ENCODE assay signal across 1 cellular context in the genomic region with DNA sequence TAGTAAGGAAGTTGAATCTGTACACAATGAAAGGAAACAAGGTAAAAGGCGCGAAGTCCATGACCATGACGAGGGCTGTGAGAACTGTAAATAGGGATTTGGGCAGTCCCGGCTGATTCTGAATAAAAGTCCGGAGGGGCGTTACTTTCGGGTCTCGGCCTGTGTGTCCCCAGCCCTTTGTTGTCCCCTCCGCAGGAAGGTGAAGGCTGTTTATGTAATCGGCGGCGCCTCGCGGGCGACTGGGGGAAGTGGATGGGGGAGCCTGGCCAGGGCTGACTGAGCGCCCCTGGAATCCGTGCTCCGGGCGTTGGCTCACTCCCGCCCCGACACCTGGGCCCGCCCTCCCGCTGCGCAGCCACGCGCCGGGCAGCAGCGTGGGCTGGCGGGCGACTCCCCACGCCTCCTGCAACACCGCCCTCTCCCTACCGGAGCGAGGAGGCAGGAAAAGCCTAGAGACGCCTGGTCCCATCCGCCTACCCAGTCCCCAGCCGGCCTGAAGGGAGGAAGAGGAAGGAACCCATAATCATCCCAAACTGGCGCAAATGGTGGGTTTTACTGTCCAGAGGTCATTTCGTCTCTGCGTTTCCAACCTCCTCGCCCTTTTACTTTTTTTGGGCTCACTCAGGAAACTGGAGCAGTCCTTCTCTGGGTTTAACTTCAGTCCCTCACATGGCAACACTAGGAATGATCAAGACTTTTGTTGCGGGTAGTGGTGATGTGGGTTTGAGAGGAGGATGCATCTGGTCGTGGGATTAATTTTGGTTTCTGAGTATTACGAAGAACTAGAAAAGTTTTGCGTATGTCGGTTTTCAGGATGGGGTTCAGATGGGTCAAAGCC.
TF ChIP-seq lines count a peak whose summit lies in the region.

No MANE protein-coding gene starts in this region.

TF ChIP-seq in HepG2, 621 proteins besides CTCF, POLR2A, EP300 and RAD21 (continued from another document and continues in another):
- TF ChIP-seq, protein P1, sequence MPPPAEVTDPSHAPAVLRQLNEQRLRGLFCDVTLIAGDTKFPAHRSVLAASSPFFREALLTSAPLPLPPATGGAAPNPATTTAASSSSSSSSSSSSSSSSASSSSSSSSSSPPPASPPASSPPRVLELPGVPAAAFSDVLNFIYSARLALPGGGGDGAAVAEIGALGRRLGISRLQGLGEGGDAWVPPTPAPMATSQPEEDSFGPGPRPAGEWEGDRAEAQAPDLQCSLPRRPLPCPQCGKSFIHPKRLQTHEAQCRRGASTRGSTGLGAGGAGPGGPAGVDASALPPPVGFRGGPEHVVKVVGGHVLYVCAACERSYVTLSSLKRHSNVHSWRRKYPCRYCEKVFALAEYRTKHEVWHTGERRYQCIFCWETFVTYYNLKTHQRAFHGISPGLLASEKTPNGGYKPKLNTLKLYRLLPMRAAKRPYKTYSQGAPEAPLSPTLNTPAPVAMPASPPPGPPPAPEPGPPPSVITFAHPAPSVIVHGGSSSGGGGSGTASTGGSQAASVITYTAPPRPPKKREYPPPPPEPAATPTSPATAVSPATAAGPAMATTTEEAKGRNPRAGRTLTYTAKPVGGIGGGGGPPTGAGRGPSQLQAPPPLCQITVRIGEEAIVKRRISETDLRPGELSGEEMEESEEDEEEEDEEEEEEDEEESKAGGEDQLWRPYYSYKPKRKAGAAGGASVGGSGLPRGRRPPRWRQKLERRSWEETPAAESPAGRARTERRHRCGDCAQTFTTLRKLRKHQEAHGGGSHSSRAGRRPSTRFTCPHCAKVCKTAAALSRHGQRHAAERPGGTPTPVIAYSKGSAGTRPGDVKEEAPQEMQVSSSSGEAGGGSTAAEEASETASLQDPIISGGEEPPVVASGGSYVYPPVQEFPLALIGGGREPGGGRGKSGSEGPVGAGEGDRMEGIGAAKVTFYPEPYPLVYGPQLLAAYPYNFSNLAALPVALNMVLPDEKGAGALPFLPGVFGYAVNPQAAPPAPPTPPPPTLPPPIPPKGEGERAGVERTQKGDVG (CRISPR knock-in tag; IDR thresholded peaks at IDR 0.05; ENCODE audit: borderline replicate concordance), result no peak
- no peak for TF ChIP-seq KLF13 (CRISPR knock-in tag; IDR thresholded peaks at IDR 0.05)
- TF ChIP-seq HOXA7 (CRISPR knock-in tag; IDR thresholded peaks at IDR 0.05), result no peak
- TF ChIP-seq, protein P2, sequence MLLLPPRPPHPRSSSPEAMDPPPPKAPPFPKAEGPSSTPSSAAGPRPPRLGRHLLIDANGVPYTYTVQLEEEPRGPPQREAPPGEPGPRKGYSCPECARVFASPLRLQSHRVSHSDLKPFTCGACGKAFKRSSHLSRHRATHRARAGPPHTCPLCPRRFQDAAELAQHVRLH (CRISPR knock-in tag; IDR thresholded peaks at IDR 0.05; ENCODE audit: borderline replicate concordance, low read depth), result no peak
- TF ChIP-seq ZNF83 (CRISPR knock-in tag; IDR thresholded peaks at IDR 0.05; ENCODE audit: borderline replicate concordance), result no peak
- TF ChIP-seq ZFP62 (CRISPR knock-in tag; IDR thresholded peaks at IDR 0.05), result no peak
- TF ChIP-seq, protein P3, sequence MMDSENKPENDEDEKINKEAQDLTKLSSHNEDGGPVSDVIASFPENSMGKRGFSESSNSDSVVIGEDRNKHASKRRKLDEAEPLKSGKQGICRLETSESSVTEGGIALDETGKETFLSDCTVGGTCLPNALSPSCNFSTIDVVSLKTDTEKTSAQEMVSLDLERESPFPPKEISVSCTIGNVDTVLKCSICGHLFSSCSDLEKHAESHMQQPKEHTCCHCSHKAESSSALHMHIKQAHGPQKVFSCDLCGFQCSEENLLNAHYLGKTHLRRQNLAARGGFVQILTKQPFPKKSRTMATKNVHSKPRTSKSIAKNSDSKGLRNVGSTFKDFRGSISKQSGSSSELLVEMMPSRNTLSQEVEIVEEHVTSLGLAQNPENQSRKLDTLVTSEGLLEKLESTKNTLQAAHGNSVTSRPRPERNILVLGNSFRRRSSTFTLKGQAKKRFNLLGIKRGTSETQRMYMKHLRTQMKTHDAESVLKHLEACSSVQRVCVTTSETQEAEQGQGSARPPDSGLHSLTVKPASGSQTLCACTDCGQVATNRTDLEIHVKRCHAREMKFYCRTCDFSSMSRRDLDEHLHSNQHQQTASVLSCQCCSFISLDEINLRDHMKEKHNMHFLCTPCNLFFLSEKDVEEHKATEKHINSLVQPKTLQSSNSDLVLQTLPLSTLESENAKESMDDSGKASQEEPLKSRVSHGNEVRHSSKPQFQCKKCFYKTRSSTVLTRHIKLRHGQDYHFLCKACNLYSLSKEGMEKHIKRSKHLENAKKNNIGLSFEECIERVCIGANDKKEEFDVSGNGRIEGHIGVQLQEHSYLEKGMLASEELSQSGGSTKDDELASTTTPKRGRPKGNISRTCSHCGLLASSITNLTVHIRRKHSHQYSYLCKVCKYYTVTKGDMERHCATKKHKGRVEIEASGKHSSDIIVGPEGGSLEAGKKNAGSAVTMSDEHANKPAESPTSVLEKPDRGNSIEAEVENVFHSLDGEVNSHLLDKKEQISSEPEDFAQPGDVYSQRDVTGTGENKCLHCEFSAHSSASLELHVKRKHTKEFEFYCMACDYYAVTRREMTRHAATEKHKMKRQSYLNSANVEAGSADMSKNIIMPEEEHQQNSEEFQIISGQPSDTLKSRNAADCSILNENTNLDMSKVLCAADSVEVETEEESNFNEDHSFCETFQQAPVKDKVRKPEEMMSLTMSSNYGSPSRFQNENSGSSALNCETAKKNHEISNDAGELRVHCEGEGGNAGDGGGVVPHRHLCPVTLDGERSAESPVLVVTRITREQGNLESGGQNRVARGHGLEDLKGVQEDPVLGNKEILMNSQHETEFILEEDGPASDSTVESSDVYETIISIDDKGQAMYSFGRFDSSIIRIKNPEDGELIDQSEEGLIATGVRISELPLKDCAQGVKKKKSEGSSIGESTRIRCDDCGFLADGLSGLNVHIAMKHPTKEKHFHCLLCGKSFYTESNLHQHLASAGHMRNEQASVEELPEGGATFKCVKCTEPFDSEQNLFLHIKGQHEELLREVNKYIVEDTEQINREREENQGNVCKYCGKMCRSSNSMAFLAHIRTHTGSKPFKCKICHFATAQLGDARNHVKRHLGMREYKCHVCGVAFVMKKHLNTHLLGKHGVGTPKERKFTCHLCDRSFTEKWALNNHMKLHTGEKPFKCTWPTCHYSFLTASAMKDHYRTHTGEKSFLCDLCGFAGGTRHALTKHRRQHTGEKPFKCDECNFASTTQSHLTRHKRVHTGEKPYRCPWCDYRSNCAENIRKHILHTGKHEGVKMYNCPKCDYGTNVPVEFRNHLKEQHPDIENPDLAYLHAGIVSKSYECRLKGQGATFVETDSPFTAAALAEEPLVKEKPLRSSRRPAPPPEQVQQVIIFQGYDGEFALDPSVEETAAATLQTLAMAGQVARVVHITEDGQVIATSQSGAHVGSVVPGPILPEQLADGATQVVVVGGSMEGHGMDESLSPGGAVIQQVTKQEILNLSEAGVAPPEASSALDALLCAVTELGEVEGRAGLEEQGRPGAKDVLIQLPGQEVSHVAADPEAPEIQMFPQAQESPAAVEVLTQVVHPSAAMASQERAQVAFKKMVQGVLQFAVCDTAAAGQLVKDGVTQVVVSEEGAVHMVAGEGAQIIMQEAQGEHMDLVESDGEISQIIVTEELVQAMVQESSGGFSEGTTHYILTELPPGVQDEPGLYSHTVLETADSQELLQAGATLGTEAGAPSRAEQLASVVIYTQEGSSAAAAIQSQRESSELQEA (CRISPR knock-in tag; IDR thresholded peaks at IDR 0.05; ENCODE audit: not compliant biosample characterization), result peak; percentile 66
- TF ChIP-seq, protein P4, sequence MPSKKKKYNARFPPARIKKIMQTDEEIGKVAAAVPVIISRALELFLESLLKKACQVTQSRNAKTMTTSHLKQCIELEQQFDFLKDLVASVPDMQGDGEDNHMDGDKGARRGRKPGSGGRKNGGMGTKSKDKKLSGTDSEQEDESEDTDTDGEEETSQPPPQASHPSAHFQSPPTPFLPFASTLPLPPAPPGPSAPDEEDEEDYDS (CRISPR knock-in tag; IDR thresholded peaks at IDR 0.05), result no peak; the same call in 1 of the 2 replicates
- TF ChIP-seq YEATS4 (CRISPR knock-in tag; IDR thresholded peaks at IDR 0.05; ENCODE audit: borderline replicate concordance), result peak; percentile 62
- TF ChIP-seq ZKSCAN5 (CRISPR knock-in tag; IDR thresholded peaks at IDR 0.05), result no peak
- peak; percentile 58; the same call in 1 of the 2 replicates for TF ChIP-seq ATF7-NPFF (CRISPR knock-in tag; IDR thresholded peaks at IDR 0.05; ENCODE audit: low read depth)
- TF ChIP-seq, protein P5, sequence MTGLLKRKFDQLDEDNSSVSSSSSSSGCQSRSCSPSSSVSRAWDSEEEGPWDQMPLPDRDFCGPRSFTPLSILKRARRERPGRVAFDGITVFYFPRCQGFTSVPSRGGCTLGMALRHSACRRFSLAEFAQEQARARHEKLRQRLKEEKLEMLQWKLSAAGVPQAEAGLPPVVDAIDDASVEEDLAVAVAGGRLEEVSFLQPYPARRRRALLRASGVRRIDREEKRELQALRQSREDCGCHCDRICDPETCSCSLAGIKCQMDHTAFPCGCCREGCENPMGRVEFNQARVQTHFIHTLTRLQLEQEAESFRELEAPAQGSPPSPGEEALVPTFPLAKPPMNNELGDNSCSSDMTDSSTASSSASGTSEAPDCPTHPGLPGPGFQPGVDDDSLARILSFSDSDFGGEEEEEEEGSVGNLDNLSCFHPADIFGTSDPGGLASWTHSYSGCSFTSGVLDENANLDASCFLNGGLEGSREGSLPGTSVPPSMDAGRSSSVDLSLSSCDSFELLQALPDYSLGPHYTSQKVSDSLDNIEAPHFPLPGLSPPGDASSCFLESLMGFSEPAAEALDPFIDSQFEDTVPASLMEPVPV (CRISPR knock-in tag; IDR thresholded peaks at IDR 0.05), result peak; percentile 74; the same call in 1 of the 2 replicates
- TF ChIP-seq NFIC (IDR thresholded peaks at IDR 0.05; ENCODE audit: low read length), result peak; percentile 57; the same call in 1 of the 2 replicates
- TF ChIP-seq, protein P6, sequence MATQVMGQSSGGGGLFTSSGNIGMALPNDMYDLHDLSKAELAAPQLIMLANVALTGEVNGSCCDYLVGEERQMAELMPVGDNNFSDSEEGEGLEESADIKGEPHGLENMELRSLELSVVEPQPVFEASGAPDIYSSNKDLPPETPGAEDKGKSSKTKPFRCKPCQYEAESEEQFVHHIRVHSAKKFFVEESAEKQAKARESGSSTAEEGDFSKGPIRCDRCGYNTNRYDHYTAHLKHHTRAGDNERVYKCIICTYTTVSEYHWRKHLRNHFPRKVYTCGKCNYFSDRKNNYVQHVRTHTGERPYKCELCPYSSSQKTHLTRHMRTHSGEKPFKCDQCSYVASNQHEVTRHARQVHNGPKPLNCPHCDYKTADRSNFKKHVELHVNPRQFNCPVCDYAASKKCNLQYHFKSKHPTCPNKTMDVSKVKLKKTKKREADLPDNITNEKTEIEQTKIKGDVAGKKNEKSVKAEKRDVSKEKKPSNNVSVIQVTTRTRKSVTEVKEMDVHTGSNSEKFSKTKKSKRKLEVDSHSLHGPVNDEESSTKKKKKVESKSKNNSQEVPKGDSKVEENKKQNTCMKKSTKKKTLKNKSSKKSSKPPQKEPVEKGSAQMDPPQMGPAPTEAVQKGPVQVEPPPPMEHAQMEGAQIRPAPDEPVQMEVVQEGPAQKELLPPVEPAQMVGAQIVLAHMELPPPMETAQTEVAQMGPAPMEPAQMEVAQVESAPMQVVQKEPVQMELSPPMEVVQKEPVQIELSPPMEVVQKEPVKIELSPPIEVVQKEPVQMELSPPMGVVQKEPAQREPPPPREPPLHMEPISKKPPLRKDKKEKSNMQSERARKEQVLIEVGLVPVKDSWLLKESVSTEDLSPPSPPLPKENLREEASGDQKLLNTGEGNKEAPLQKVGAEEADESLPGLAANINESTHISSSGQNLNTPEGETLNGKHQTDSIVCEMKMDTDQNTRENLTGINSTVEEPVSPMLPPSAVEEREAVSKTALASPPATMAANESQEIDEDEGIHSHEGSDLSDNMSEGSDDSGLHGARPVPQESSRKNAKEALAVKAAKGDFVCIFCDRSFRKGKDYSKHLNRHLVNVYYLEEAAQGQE (IDR thresholded peaks at IDR 0.05; ENCODE audit: borderline replicate concordance in 1 of 2, low read depth in 1 of 2, low read length in 2 of 2), result 0 out of 4 replicates have a peak, but pooled peaks of 1 of the 2 experiments have one; percentile 50
- TF ChIP-seq DPF2 (CRISPR knock-in tag; IDR thresholded peaks at IDR 0.05; ENCODE audit: borderline replicate concordance, low read depth), result peak; percentile 69; the same call in 1 of the 2 replicates
- TF ChIP-seq MED13 (CRISPR knock-in tag; IDR thresholded peaks at IDR 0.05), result no peak
- no peak for TF ChIP-seq ZNF652 (CRISPR knock-in tag; IDR thresholded peaks at IDR 0.05; ENCODE audit: borderline replicate concordance, low read depth)
- TF ChIP-seq ZNF260 (CRISPR knock-in tag; IDR thresholded peaks at IDR 0.05; ENCODE audit: borderline replicate concordance, low read depth), result 0 out of 2 replicates have a peak, but pooled peaks have one; percentile 65
- TF ChIP-seq SOX5 (CRISPR knock-in tag; IDR thresholded peaks at IDR 0.05; ENCODE audit: borderline replicate concordance), result peak; percentile 91; the same call in 1 of the 2 replicates
- TF ChIP-seq ZNF234 (CRISPR knock-in tag; conservative IDR thresholded peaks at IDR 0.05), result no peak
- 0 out of 2 replicates have a peak, but pooled peaks have one; percentile 61 for TF ChIP-seq ZFP36L2 (CRISPR knock-in tag; IDR thresholded peaks at IDR 0.05)
- TF ChIP-seq ZNF549 (CRISPR knock-in tag; IDR thresholded peaks at IDR 0.05), result no peak
- TF ChIP-seq, protein P7, sequence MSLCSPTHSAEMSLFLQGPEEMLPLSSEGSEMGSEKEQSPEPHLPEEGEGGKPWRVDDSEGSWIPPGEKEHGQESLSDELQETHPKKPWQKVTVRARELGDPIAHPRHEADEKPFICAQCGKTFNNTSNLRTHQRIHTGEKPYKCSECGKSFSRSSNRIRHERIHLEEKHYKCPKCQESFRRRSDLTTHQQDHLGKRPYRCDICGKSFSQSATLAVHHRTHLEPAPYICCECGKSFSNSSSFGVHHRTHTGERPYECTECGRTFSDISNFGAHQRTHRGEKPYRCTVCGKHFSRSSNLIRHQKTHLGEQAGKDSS (CRISPR knock-in tag; IDR thresholded peaks at IDR 0.05; ENCODE audit: borderline replicate concordance, low read depth), result 0 out of 2 replicates have a peak, but pooled peaks have one; percentile 41
- peak; percentile 74 for TF ChIP-seq ZNF205 (CRISPR knock-in tag; IDR thresholded peaks at IDR 0.05)
- TF ChIP-seq SKI (IDR thresholded peaks at IDR 0.05; ENCODE audit: partially characterized antibody), result peak; percentile 60
- TF ChIP-seq, protein P8, sequence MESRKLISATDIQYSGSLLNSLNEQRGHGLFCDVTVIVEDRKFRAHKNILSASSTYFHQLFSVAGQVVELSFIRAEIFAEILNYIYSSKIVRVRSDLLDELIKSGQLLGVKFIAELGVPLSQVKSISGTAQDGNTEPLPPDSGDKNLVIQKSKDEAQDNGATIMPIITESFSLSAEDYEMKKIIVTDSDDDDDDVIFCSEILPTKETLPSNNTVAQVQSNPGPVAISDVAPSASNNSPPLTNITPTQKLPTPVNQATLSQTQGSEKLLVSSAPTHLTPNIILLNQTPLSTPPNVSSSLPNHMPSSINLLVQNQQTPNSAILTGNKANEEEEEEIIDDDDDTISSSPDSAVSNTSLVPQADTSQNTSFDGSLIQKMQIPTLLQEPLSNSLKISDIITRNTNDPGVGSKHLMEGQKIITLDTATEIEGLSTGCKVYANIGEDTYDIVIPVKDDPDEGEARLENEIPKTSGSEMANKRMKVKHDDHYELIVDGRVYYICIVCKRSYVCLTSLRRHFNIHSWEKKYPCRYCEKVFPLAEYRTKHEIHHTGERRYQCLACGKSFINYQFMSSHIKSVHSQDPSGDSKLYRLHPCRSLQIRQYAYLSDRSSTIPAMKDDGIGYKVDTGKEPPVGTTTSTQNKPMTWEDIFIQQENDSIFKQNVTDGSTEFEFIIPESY (CRISPR knock-in tag; IDR thresholded peaks at IDR 0.05), result peak; percentile 45
- peak; percentile 77 for TF ChIP-seq HNRNPLL (IDR thresholded peaks at IDR 0.05; ENCODE audit: low read depth, low read length, poor library complexity, severe bottlenecking)
- no peak for TF ChIP-seq RCOR2 (CRISPR knock-in tag; IDR thresholded peaks at IDR 0.05)
